ENCODE assay signal across 12 cellular contexts in the genomic region with DNA sequence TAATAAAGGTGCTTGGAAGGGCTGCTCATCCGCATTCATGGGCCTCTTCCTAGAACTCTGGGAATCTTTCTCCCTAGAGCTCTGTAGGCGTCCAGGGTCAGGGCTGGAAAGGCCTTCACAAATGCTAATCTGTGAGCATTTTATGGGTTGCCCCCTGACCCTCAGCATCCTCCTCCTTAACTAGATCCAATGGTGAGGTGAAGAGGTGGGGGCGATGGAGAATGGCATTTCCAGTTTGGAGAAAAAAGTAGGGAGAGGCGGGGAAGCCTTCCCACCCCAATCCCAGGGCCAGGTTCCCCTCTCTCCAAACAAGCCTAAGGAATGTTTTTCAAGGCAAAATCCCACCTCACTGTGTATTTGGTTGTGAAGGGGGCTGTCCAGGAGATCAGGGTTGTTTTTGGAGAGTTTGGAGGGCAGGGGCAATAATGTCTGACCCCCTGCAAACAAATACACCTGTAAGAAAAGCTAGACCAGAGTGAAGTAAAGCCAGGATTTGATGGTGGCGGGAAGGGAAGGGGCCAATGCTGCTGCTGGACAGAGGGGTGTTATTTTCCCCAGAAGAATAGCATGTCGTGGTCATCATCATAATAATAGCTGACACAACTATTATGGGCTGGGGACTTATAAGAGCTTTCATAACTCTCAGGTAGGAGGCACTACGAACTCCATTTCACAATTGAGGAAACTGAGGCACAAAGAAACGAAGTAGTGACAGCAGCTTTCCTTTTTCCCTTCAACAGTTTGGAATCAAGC. TPM values are rescaled to one million over a fixed set of nuclear protein-coding genes. Genes with fewer than 3 reads are reported as not detected.
DNase-seq lines count a peak whose midpoint lies in the region; TF ChIP-seq lines count a peak whose summit lies in the region.
"Had no signal": no experiment of that assay in that cellular context is flagged by ENCODE, and none has a peak within 500 bp of the region (broad histone marks: within the 10 kb centered on the region; RNA-seq: fewer than 3 reads in every experiment).

No MANE protein-coding gene starts in this region.

- no peaks in the 10 kb centered on the region for H3K36me3 Mint-ChIP-seq in activated CD4-positive, alpha-beta memory T cell treated with anti-CD3 and anti-CD28 coated beads, Interleukin-2, amount 10 ng/mL, durations not matched to agents 7 days and 5 days (ENCODE audit: low read depth)

- H3K9me3 ChIP-seq in OCI-LY3 (ENCODE audit: insufficient read depth, low read length) (no peaks in the 10 kb centered on the region), iPS-15b (ENCODE audit: control insufficient read depth, insufficient read depth, low read length) (no peaks in the 10 kb centered on the region), parathyroid adenoma (ENCODE audit: control insufficient read depth, low read length) (no peaks in the 10 kb centered on the region)
- H3K9me3 ChIP-seq: prostate gland had no signal

- H3K4me2 ChIP-seq in OCI-LY3 (ENCODE audit: low read length) (peak overlapping the region; percentile 70), parathyroid adenoma (ENCODE audit: low read length) (peak overlapping the region; percentile 94)

- H3K27me3 ChIP-seq in OCI-LY3 (ENCODE audit: low read depth, low read length), result peaks cover 24% of the 10 kb centered on the region
- H3K27me3 ChIP-seq in iPS-15b (ENCODE audit: control insufficient read depth, insufficient read depth, low read length), result no peaks in the 10 kb centered on the region
- peaks cover 4% of the 10 kb centered on the region for H3K27me3 ChIP-seq in parathyroid adenoma (ENCODE audit: control insufficient read depth, insufficient read depth, low read length)

- in situ Hi-C loops in KBM-7 (cut with MboI; ENCODE audit: low pct_unique_long_range_greater_than_20kb, low sequenced_read_pairs), result loop anchor here (25.0 kb wide), 2 partner anchors 348 to 548 kb away; no protein-coding TSS in a partner anchor

- H3K4me1 Mint-ChIP-seq in activated CD4-positive, alpha-beta memory T cell treated with anti-CD3 and anti-CD28 coated beads, Interleukin-2, amount 10 ng/mL, durations not matched to agents 7 days and 5 days, result peaks cover 3% of the 10 kb centered on the region

- no peak overlapping the region for H3K27ac Mint-ChIP-seq in activated CD4-positive, alpha-beta memory T cell treated with anti-CD3 and anti-CD28 coated beads, Interleukin-2, amount 10 ng/mL, durations not matched to agents 7 days and 5 days
- H3K27ac Mint-ChIP-seq: activated CD4-positive, alpha-beta T cell treated with anti-CD3 and anti-CD28 coated beads, Interleukin-2, amount 10 ng/mL, durations not matched to agents 7 days and 5 days had no signal

- H3K4me1 ChIP-seq in OCI-LY3 (ENCODE audit: low read length) (no peaks in the 10 kb centered on the region), iPS-15b (ENCODE audit: control insufficient read depth, insufficient read depth, low read length) (peaks cover 20% of the 10 kb centered on the region), parathyroid adenoma (peaks cover 8% of the 10 kb centered on the region)

- no peaks in the 10 kb centered on the region for H3K9me3 Mint-ChIP-seq in activated CD4-positive, alpha-beta memory T cell treated with anti-CD3 and anti-CD28 coated beads, Interleukin-2, amount 10 ng/mL, durations not matched to agents 7 days and 5 days
- H3K9me3 Mint-ChIP-seq: activated CD4-positive, alpha-beta T cell treated with anti-CD3 and anti-CD28 coated beads, Interleukin-2, amount 10 ng/mL, durations not matched to agents 7 days and 5 days had no signal

- POLR2A ChIA-PET in activated CD4-positive, alpha-beta memory T cell treated with anti-CD3 and anti-CD28 coated beads, Interleukin-2, amount 10 ng/mL, durations not matched to agents 7 days and 5 days (lab: Charles Lee), result no interaction called here

- H4K20me1 ChIP-seq in OCI-LY3 (ENCODE audit: insufficient read depth, low read length), result no peaks in the 10 kb centered on the region

- DNase-seq in ELF-1 (ENCODE audit: low read depth, low spot score) (peak; percentile 44), KBM-7 (no peak), NCI-H1092 treated with DMSO at 0.1 percent for 48 hours (lab: John Stamatoyannopoulos, UW) (no peak), HT-29 (ENCODE audit: low spot score) (no peak)
- no peak for DNase-seq in activated CD4-positive, alpha-beta memory T cell treated with anti-CD3 and anti-CD28 coated beads, Interleukin-2, amount 10 ng/mL, durations not matched to agents 7 days and 5 days

- H3K79me2 ChIP-seq in OCI-LY3 (ENCODE audit: low read length) (no peaks in the 10 kb centered on the region), parathyroid adenoma (no peaks in the 10 kb centered on the region)

- H2AFZ ChIP-seq in OCI-LY3 (ENCODE audit: low read depth, low read length), result no peak overlapping the region; the same call in 1 of the 2 replicates
- peak overlapping the region; percentile 67 for H2AFZ ChIP-seq in parathyroid adenoma

- no peak for TF ChIP-seq CTCF in OCI-LY3 (IDR thresholded peaks at IDR 0.05; ENCODE audit: low read depth, low read length)
- TF ChIP-seq CTCF in parathyroid adenoma (IDR thresholded peaks at IDR 0.05), result no peak

- H3K9ac ChIP-seq in OCI-LY3 (ENCODE audit: low read length) (no peak overlapping the region), iPS-15b (ENCODE audit: low read depth, low read length) (no peak overlapping the region), parathyroid adenoma (no peak overlapping the region)

- H3K27ac ChIP-seq in OCI-LY3 (ENCODE audit: low read length), result no peak overlapping the region
- H3K27ac ChIP-seq in parathyroid adenoma, result no peak overlapping the region
- H3K27ac ChIP-seq: prostate gland had no signal

- H3K36me3 ChIP-seq in OCI-LY3 (replicated peaks; ENCODE audit: low read depth, low read length) (no peaks in the 10 kb centered on the region), iPS-15b (ENCODE audit: control insufficient read depth, insufficient read depth, low read length) (peaks cover 4% of the 10 kb centered on the region), parathyroid adenoma (ENCODE audit: control insufficient read depth, insufficient read depth, low read length) (no peaks in the 10 kb centered on the region)
- H3K36me3 ChIP-seq: prostate gland had no signal

- H3K4me3 ChIP-seq in OCI-LY3 (ENCODE audit: low read length) (peak overlapping the region; percentile 44; the same call in 1 of the 2 replicates), iPS-15b (ENCODE audit: low read depth, low read length) (peak overlapping the region; percentile 80), parathyroid adenoma (ENCODE audit: low read depth, low read length) (no peak overlapping the region)

- peaks cover 53% of the 10 kb centered on the region for H3K27me3 Mint-ChIP-seq in activated CD4-positive, alpha-beta memory T cell treated with anti-CD3 and anti-CD28 coated beads, Interleukin-2, amount 10 ng/mL, durations not matched to agents 7 days and 5 days

- CTCF ChIA-PET in activated CD4-positive, alpha-beta memory T cell treated with anti-CD3 and anti-CD28 coated beads, Interleukin-2, amount 10 ng/mL, durations not matched to agents 7 days and 5 days (lab: Charles Lee), result interaction anchor here (0.8 to 2.2 kb wide), 13 partner anchors 8 to 821 kb away, joined by 3 to 11 read pairs (median 3); no protein-coding TSS in a partner anchor

- no peak overlapping the region for H3K4me3 Mint-ChIP-seq in activated CD4-positive, alpha-beta memory T cell treated with anti-CD3 and anti-CD28 coated beads, Interleukin-2, amount 10 ng/mL, durations not matched to agents 7 days and 5 days

RNA-seq across cellular contexts. Expression of a gene that starts 1.4 kb away (rescaled TPM):
- not detected for total RNA-seq in activated CD4-positive, alpha-beta memory T cell treated with anti-CD3 and anti-CD28 coated beads, Interleukin-2, amount 10 ng/mL, durations not matched to agents 7 days and 5 days
- 0.16 TPM in 1 of 2 replicates, not detected in the other for total RNA-seq in HT-29 (2014; rRNA removed; shearing (Covaris generic))
- total RNA-seq: activated CD4-positive, alpha-beta T cell treated with anti-CD3 and anti-CD28 coated beads, Interleukin-2, amount 10 ng/mL, durations not matched to agents 7 days and 5 days; fibroblast of lung; subcutaneous adipose tissue had no signal
